In the genomic region with DNA sequence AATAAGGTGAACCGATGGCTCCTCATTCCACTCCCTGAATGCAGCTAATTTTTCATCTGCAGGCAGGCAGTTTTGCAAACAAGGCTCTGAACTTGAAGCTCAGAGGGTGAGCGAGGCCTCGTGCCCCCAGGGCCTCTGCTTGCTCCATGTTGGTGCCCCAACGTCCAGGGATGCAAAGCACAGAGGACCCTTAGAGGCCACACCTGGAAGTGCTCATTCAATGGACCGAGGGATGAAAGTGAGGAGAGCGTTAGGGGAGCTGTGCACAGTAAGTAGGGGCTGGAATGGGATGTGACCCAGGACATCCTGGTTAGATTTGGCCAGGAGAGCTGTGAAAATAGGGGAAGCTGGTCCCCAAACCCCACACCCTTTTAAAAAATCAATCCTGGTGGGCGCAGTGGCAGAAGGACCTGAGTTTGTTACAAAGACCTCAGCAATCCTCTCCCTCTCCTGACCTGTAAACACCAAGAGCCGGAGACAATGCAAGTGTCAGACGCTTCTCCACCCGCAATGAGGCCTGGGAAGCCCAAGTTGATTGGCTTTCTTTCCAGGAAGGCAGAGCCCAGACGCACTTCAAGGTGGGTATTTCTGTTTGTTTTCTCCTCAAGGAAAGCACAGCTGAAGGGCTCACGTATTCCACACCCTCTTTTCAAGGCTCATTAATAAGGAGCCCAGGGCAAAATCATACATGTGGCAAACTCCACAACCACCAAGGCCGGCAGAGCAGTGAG, we compare ENCODE assay signal across 20 cellular contexts. TPM values are rescaled to one million over a fixed set of nuclear protein-coding genes. Genes with fewer than 3 reads are reported as not detected.
DNase-seq lines count a peak whose midpoint lies in the region; ATAC-seq, FAIRE-seq and TF ChIP-seq lines count a peak whose summit lies in the region.
"Had no signal": no experiment of that assay in that cellular context is flagged by ENCODE, and none has a peak within 500 bp of the region (broad histone marks: within the 10 kb centered on the region; RNA-seq: fewer than 3 reads in every experiment).

No MANE protein-coding gene starts in this region.

- no peak overlapping the region for H3K27ac Mint-ChIP-seq in activated CD8-positive, alpha-beta memory T cell treated with anti-CD3 and anti-CD28 coated beads, Interleukin-2, amount 10 ng/mL, durations not matched to agents 7 days and 5 days
- H3K27ac Mint-ChIP-seq in astrocyte (ENCODE audit: unreplicated experiment) (peak overlapping the region; percentile 30), type B pancreatic cell (no peak overlapping the region), HFFc6 (no peak overlapping the region)
- no peak overlapping the region for H3K27ac Mint-ChIP-seq in activated CD4-positive, alpha-beta memory T cell treated with anti-CD3 and anti-CD28 coated beads for 36 hours
- H3K27ac Mint-ChIP-seq: CD8-positive, alpha-beta memory T cell had no signal

- CTCF ChIA-PET in activated CD8-positive, alpha-beta memory T cell treated with anti-CD3 and anti-CD28 coated beads, Interleukin-2, amount 10 ng/mL, durations not matched to agents 7 days and 5 days (lab: Charles Lee): no interaction called here
- CTCF ChIA-PET in activated CD4-positive, alpha-beta memory T cell treated with anti-CD3 and anti-CD28 coated beads for 36 hours (lab: Charles Lee): interaction anchor here (0.5 kb wide), 1 partner anchor 130 kb away, joined by 3 read pairs; no protein-coding TSS in a partner anchor

- H3K79me2 ChIP-seq in astrocyte (ENCODE audit: insufficient read depth, low read length): no peaks in the 10 kb centered on the region

- no peak for ATAC-seq in activated CD8-positive, alpha-beta memory T cell treated with anti-CD3 and anti-CD28 coated beads, Interleukin-2, amount 10 ng/mL, durations not matched to agents 7 days and 5 days
- peak; percentile 41 for ATAC-seq in left lung

- no peaks in the 10 kb centered on the region for H4K20me1 ChIP-seq in astrocyte (ENCODE audit: insufficient read depth, low read length)

- H3K4me3 ChIP-seq in astrocyte (ENCODE audit: insufficient read depth, low read depth, low read length): no peak overlapping the region
- H3K4me3 ChIP-seq in left lung: no peak overlapping the region
- H3K4me3 ChIP-seq: K562, SJCRH30 had no signal

- POLR2A ChIA-PET in activated CD4-positive, alpha-beta memory T cell treated with anti-CD3 and anti-CD28 coated beads for 36 hours (lab: Charles Lee): no interaction called here

- H3K27me3 Mint-ChIP-seq in activated CD8-positive, alpha-beta memory T cell treated with anti-CD3 and anti-CD28 coated beads, Interleukin-2, amount 10 ng/mL, durations not matched to agents 7 days and 5 days: peaks cover 5% of the 10 kb centered on the region
- H3K27me3 Mint-ChIP-seq in astrocyte (ENCODE audit: low read depth, unreplicated experiment): peaks cover 54% of the 10 kb centered on the region
- H3K27me3 Mint-ChIP-seq in type B pancreatic cell: peaks cover 31% of the 10 kb centered on the region
- peaks cover 7% of the 10 kb centered on the region for H3K27me3 Mint-ChIP-seq in activated CD4-positive, alpha-beta memory T cell treated with anti-CD3 and anti-CD28 coated beads for 36 hours
- H3K27me3 Mint-ChIP-seq in HFFc6 (ENCODE audit: insufficient read depth): peaks cover 8% of the 10 kb centered on the region

- intact Hi-C loops in left lung (cut with DNase I): no loop called here
- intact Hi-C loops in activated CD4-positive, alpha-beta memory T cell treated with anti-CD3 and anti-CD28 coated beads for 36 hours (cut with micrococcal nuclease): no loop called here

- H3K4me2 ChIP-seq in astrocyte (ENCODE audit: low read length): no peak overlapping the region

- no peak for FAIRE-seq in astrocyte (lab: Jason Lieb, UNC)
- FAIRE-seq: K562 had no signal

- no peak overlapping the region for H3K4me3 Mint-ChIP-seq in activated CD8-positive, alpha-beta memory T cell treated with anti-CD3 and anti-CD28 coated beads, Interleukin-2, amount 10 ng/mL, durations not matched to agents 7 days and 5 days
- H3K4me3 Mint-ChIP-seq in astrocyte (ENCODE audit: unreplicated experiment) (no peak overlapping the region), type B pancreatic cell (peak overlapping the region; percentile 26), HFFc6 (no peak overlapping the region)
- H3K4me3 Mint-ChIP-seq in activated CD4-positive, alpha-beta memory T cell treated with anti-CD3 and anti-CD28 coated beads for 36 hours: no peak overlapping the region
- H3K4me3 Mint-ChIP-seq: CD8-positive, alpha-beta memory T cell had no signal

- no peaks in the 10 kb centered on the region for H3K4me1 Mint-ChIP-seq in activated CD8-positive, alpha-beta memory T cell treated with anti-CD3 and anti-CD28 coated beads, Interleukin-2, amount 10 ng/mL, durations not matched to agents 7 days and 5 days
- H3K4me1 Mint-ChIP-seq in astrocyte (ENCODE audit: low read depth, unreplicated experiment) (peaks cover 4% of the 10 kb centered on the region), type B pancreatic cell (ENCODE audit: unreplicated experiment) (peaks cover 42% of the 10 kb centered on the region), HFFc6 (ENCODE audit: low read depth) (peaks cover 16% of the 10 kb centered on the region)
- no peaks in the 10 kb centered on the region for H3K4me1 Mint-ChIP-seq in activated CD4-positive, alpha-beta memory T cell treated with anti-CD3 and anti-CD28 coated beads for 36 hours (ENCODE audit: low read depth)
- H3K4me1 Mint-ChIP-seq: CD8-positive, alpha-beta memory T cell had no signal

- H3K4me1 ChIP-seq in astrocyte (ENCODE audit: insufficient read depth, low read length): no peaks in the 10 kb centered on the region
- H3K4me1 ChIP-seq in left lung: no peaks in the 10 kb centered on the region
- H3K4me1 ChIP-seq: SJCRH30 had no signal

- H3K36me3 Mint-ChIP-seq in activated CD8-positive, alpha-beta memory T cell treated with anti-CD3 and anti-CD28 coated beads, Interleukin-2, amount 10 ng/mL, durations not matched to agents 7 days and 5 days: no peaks in the 10 kb centered on the region
- H3K36me3 Mint-ChIP-seq in astrocyte (ENCODE audit: low read depth, unreplicated experiment) (no peaks in the 10 kb centered on the region), type B pancreatic cell (no peaks in the 10 kb centered on the region), HFFc6 (ENCODE audit: low read depth) (no peaks in the 10 kb centered on the region)
- no peaks in the 10 kb centered on the region for H3K36me3 Mint-ChIP-seq in activated CD4-positive, alpha-beta memory T cell treated with anti-CD3 and anti-CD28 coated beads for 36 hours
- H3K36me3 Mint-ChIP-seq: CD8-positive, alpha-beta memory T cell had no signal

- no peak overlapping the region for H3K9ac ChIP-seq in astrocyte (ENCODE audit: low read length)

- no peak overlapping the region for H2AFZ ChIP-seq in astrocyte (ENCODE audit: low read depth, low read length)

- TF ChIP-seq CTCF in astrocyte (IDR thresholded peaks at IDR 0.05; ENCODE audit: insufficient read depth, low read depth, low read length): no peak
- TF ChIP-seq CTCF in left lung (IDR thresholded peaks at IDR 0.05): no peak
- TF ChIP-seq CTCF in type B pancreatic cell (conservative IDR thresholded peaks at IDR 0.05): no peak
- TF ChIP-seq CTCF in HFFc6 (IDR thresholded peaks at IDR 0.05): no peak

- H3K27ac ChIP-seq in astrocyte (ENCODE audit: low read depth, low read length) (no peak overlapping the region), left lung (no peak overlapping the region)
- H3K27ac ChIP-seq: 22Rv1, HL-60, SJCRH30 had no signal

- H3K27me3 ChIP-seq in astrocyte (ENCODE audit: insufficient read depth, low read length) (peaks cover 7% of the 10 kb centered on the region), left lung (peaks cover 0 to 21% of the 10 kb centered on the region in 2 donors)
- H3K27me3 ChIP-seq: SJCRH30 had no signal

- no peaks in the 10 kb centered on the region for H3K36me3 ChIP-seq in astrocyte (ENCODE audit: insufficient read depth, low read length)
- H3K36me3 ChIP-seq in left lung: no peaks in the 10 kb centered on the region
- H3K36me3 ChIP-seq: SJCRH30 had no signal

- H3K9me3 Mint-ChIP-seq in activated CD8-positive, alpha-beta memory T cell treated with anti-CD3 and anti-CD28 coated beads, Interleukin-2, amount 10 ng/mL, durations not matched to agents 7 days and 5 days (ENCODE audit: low read depth): no peaks in the 10 kb centered on the region
- peaks cover 3% of the 10 kb centered on the region for H3K9me3 Mint-ChIP-seq in astrocyte (ENCODE audit: unreplicated experiment)
- H3K9me3 Mint-ChIP-seq in type B pancreatic cell: no peaks in the 10 kb centered on the region
- no peaks in the 10 kb centered on the region for H3K9me3 Mint-ChIP-seq in activated CD4-positive, alpha-beta memory T cell treated with anti-CD3 and anti-CD28 coated beads for 36 hours
- no peaks in the 10 kb centered on the region for H3K9me3 Mint-ChIP-seq in HFFc6

- H3K9me3 ChIP-seq in astrocyte (ENCODE audit: insufficient read depth, low read depth, low read length) (no peaks in the 10 kb centered on the region), left lung (no peaks in the 10 kb centered on the region)
- H3K9me3 ChIP-seq: SJCRH30 had no signal

- peak; percentile 12 for DNase-seq in activated CD8-positive, alpha-beta memory T cell treated with anti-CD3 and anti-CD28 coated beads, Interleukin-2, amount 10 ng/mL, durations not matched to agents 7 days and 5 days
- DNase-seq in activated CD8-positive, alpha-beta memory T cell treated with anti-CD3 and anti-CD28 coated beads, Interleukin-2, amount 50 U/mL, for 48 hours: no peak
- no peak for DNase-seq in astrocyte (ENCODE audit: low read depth)
- no peak for DNase-seq in left lung
- peak; percentile 54 for DNase-seq in type B pancreatic cell (ENCODE audit: extremely low spot score, unreplicated experiment)
- DNase-seq in activated gamma-delta T cell (lab: John Stamatoyannopoulos, UW): no peak
- DNase-seq in activated CD4-positive, alpha-beta memory T cell treated with anti-CD3 and anti-CD28 coated beads for 36 hours: no peak
- DNase-seq in HFFc6: no peak
- DNase-seq: CD8-positive, alpha-beta memory T cell; DMS 273 treated with DMSO at 0.1 percent for 48 hours; NCI-H146; NCI-H2081 treated with DMSO at 0.1 percent for 48 hours; NCI-H526 treated with DMSO at 0.1 percent for 48 hours; NK-92 treated with Interleukin-12 subunit alpha and Interleukin-12 subunit beta, amount 100 ng/mL, for 24 hours; OCI-M1; RPMI8226; SJCRH30 had no signal

RNA-seq across cellular contexts. Expression of a gene that starts 14.0 kb away (rescaled TPM):
- not detected for total RNA-seq in activated CD8-positive, alpha-beta memory T cell treated with anti-CD3 and anti-CD28 coated beads, Interleukin-2, amount 10 ng/mL, durations not matched to agents 7 days and 5 days
- total RNA-seq in astrocyte: 23.7 and 48.2 TPM in 2 replicates
- total RNA-seq in left lung: 10 to 100 TPM; 77.9 to 89.6 TPM
- total RNA-seq in type B pancreatic cell (ENCODE audit: low replicate concordance): 25.7 and 137 TPM in 2 replicates
- total RNA-seq in activated CD4-positive, alpha-beta memory T cell treated with anti-CD3 and anti-CD28 coated beads for 36 hours: not detected
- total RNA-seq in HFFc6 (2021; fragmentation: NEBNext Ultra II Directional; extraction: Animal tissue kit (Norgen Biotek cat#: 25700)): 100 to 1,000 TPM; 111 to 241 (median 197) TPM
- total RNA-seq: CD8-positive, alpha-beta memory T cell; SJCRH30 had no signal

Comparison
In these comparisons a context has a peak if more than half of its experiments do, and no peak if none do; other contexts are left out.
1. DNase-seq: peak in activated CD8-positive, alpha-beta memory T cell treated with anti-CD3 and anti-CD28 coated beads, Interleukin-2, amount 10 ng/mL, durations not matched to agents 7 days and 5 days (single experiment) and type B pancreatic cell (single experiment); none in activated CD8-positive, alpha-beta memory T cell treated with anti-CD3 and anti-CD28 coated beads, Interleukin-2, amount 50 U/mL, for 48 hours (single experiment), astrocyte (single experiment), left lung (0 of 2), activated gamma-delta T cell (single experiment), activated CD4-positive, alpha-beta memory T cell treated with anti-CD3 and anti-CD28 coated beads for 36 hours (single experiment) and HFFc6 (single experiment).
2. RNA of a gene that starts 14.0 kb away (total RNA-seq): 111 to 241 TPM in HFFc6, 25.7 to 137 TPM in type B pancreatic cell, 77.9 to 89.6 TPM in left lung and 23.7 to 48.2 TPM in astrocyte; not detected in activated CD8-positive, alpha-beta memory T cell treated with anti-CD3 and anti-CD28 coated beads, Interleukin-2, amount 10 ng/mL, durations not matched to agents 7 days and 5 days and not detected in activated CD4-positive, alpha-beta memory T cell treated with anti-CD3 and anti-CD28 coated beads for 36 hours; every median in the first group is over 10 times any median in the second.